1 cellular context compared by ENCODE assay signal in the genomic region with DNA sequence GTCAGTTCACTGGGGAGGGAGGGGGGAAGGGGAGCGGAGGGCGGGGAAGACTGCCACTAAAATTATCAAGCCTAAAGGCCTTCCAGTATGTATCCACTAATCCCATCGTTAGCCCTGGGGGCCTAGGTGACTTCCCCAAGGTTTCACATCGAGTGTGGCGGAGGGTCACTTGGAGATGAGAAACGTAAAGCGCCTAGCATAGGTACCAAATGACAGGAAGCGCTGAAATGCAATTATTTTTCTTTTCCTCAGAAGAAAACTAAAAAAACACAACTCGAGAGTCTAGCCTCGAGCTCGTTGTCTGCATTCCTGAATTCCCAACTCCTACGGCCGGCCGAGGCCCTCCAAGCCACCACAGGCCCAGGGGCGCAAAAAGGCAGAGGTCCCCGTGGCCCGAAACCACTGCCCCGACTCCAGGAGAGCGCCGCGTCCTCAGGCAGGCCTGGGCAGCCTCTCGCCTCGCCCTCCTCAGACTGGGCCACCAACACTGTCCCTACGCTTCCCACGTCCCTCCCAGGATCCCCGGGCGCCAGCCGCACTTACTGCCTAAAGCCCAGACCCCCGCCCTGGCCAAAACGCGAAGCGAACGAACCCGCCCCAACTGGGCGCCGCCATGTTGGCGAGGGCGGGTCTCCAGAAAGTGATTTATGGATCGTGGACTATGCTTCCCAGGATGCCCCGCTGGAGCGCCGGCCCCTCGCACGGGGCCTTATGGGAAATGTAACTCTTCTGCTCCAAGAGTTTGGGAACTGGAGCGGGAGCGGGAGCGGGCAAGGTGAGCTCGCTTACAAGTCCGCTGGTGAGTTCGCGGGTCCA.
TF ChIP-seq lines count a peak whose summit lies in the region.

A gene with protein sequence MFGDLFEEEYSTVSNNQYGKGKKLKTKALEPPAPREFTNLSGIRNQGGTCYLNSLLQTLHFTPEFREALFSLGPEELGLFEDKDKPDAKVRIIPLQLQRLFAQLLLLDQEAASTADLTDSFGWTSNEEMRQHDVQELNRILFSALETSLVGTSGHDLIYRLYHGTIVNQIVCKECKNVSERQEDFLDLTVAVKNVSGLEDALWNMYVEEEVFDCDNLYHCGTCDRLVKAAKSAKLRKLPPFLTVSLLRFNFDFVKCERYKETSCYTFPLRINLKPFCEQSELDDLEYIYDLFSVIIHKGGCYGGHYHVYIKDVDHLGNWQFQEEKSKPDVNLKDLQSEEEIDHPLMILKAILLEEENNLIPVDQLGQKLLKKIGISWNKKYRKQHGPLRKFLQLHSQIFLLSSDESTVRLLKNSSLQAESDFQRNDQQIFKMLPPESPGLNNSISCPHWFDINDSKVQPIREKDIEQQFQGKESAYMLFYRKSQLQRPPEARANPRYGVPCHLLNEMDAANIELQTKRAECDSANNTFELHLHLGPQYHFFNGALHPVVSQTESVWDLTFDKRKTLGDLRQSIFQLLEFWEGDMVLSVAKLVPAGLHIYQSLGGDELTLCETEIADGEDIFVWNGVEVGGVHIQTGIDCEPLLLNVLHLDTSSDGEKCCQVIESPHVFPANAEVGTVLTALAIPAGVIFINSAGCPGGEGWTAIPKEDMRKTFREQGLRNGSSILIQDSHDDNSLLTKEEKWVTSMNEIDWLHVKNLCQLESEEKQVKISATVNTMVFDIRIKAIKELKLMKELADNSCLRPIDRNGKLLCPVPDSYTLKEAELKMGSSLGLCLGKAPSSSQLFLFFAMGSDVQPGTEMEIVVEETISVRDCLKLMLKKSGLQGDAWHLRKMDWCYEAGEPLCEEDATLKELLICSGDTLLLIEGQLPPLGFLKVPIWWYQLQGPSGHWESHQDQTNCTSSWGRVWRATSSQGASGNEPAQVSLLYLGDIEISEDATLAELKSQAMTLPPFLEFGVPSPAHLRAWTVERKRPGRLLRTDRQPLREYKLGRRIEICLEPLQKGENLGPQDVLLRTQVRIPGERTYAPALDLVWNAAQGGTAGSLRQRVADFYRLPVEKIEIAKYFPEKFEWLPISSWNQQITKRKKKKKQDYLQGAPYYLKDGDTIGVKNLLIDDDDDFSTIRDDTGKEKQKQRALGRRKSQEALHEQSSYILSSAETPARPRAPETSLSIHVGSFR (minus strand): TSS at position 642 of the 816 bp plus-strand sequence. CDS start 1,228 bp downstream, outside the sequence.

TF ChIP-seq in liver, 16 proteins besides CTCF, POLR2A, EP300 and RAD21 (continued from another document):
- TF ChIP-seq, protein P1, sequence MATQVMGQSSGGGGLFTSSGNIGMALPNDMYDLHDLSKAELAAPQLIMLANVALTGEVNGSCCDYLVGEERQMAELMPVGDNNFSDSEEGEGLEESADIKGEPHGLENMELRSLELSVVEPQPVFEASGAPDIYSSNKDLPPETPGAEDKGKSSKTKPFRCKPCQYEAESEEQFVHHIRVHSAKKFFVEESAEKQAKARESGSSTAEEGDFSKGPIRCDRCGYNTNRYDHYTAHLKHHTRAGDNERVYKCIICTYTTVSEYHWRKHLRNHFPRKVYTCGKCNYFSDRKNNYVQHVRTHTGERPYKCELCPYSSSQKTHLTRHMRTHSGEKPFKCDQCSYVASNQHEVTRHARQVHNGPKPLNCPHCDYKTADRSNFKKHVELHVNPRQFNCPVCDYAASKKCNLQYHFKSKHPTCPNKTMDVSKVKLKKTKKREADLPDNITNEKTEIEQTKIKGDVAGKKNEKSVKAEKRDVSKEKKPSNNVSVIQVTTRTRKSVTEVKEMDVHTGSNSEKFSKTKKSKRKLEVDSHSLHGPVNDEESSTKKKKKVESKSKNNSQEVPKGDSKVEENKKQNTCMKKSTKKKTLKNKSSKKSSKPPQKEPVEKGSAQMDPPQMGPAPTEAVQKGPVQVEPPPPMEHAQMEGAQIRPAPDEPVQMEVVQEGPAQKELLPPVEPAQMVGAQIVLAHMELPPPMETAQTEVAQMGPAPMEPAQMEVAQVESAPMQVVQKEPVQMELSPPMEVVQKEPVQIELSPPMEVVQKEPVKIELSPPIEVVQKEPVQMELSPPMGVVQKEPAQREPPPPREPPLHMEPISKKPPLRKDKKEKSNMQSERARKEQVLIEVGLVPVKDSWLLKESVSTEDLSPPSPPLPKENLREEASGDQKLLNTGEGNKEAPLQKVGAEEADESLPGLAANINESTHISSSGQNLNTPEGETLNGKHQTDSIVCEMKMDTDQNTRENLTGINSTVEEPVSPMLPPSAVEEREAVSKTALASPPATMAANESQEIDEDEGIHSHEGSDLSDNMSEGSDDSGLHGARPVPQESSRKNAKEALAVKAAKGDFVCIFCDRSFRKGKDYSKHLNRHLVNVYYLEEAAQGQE (IDR thresholded peaks at IDR 0.05): peak; percentile 83
- TF ChIP-seq RXRA (IDR thresholded peaks at IDR 0.05): peak; percentile 73 to 85
- peak in 1 of 2 donors; percentile 20 for TF ChIP-seq JUND (IDR thresholded peaks at IDR 0.05)
- TF ChIP-seq HNF4A (conservative IDR thresholded peaks at IDR 0.05): peak; percentile 83 to 90
- TF ChIP-seq FOXA2 (IDR thresholded peaks at IDR 0.05): no peak
- no peak for TF ChIP-seq EGR1 (IDR thresholded peaks at IDR 0.05; ENCODE audit: low read depth in 2 of 2)
